23 cellular contexts compared by ENCODE assay signal in the genomic region with DNA sequence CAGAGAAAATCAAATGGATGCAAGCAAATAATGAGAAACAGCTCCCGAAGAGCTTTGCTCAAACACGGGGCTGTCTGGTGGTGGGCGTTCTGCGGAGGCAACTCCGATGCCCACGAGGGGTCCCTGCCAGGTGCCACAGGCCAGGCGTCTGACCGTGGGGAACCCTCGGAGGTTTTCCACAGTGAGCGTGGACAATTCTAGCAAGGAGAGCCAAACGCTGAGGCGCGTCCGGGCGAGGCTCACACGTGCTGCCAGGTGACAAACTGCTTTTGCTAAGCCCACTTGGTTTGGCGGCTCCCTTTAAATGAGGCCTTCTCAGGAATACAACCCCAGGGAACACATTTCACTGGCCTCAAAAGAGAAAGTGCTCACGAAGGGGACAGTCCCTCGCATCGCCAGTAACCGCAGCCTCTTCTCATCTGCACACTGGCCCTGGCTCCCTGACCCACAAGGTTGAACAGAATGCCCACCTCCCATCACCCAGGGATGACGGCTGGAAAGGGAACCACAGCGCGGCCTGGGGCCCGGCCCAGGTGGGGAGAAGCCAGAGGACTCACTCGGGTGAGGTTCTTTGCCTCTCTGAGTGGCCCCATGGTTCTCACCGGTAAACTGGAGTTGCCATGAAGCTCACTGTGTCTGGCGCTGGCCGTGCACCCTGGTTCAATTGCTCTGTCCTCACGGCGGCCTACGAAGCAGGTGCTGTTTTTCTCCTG.
DNase-seq lines count a peak whose midpoint lies in the region; ATAC-seq and TF ChIP-seq lines count a peak whose summit lies in the region.
"Had no signal": no experiment of that assay in that cellular context is flagged by ENCODE, and none has a peak within 500 bp of the region (broad histone marks: within the 10 kb centered on the region; RNA-seq: fewer than 3 reads in every experiment).

No MANE protein-coding gene starts in this region.

- peak overlapping the region; percentile 83 to 90 (median 86) for H3K27ac ChIP-seq in body of pancreas
- peak overlapping the region; percentile 58 for H3K27ac ChIP-seq in hepatocyte
- H3K27ac ChIP-seq: HL-60, SJCRH30 had no signal

- no peak overlapping the region for H3K4me3 ChIP-seq in body of pancreas
- H3K4me3 ChIP-seq in hepatocyte = no peak overlapping the region
- H3K4me3 ChIP-seq: SJCRH30 had no signal

- no peaks in the 10 kb centered on the region for H3K36me3 Mint-ChIP-seq in stimulated activated effector memory CD8-positive, alpha-beta T cell treated with anti-CD3 and anti-CD28 coated beads, Interleukin-12 subunit alpha, Interleukin-12 subunit beta, amount 100 ng/mL, for 72 hours
- H3K36me3 Mint-ChIP-seq: CD8-positive, alpha-beta T cell had no signal

- H3K4me3 Mint-ChIP-seq in stimulated activated effector memory CD8-positive, alpha-beta T cell treated with anti-CD3 and anti-CD28 coated beads, Interleukin-12 subunit alpha, Interleukin-12 subunit beta, amount 100 ng/mL, for 72 hours = no peak overlapping the region
- H3K4me3 Mint-ChIP-seq: CD8-positive, alpha-beta T cell had no signal

- H4K20me1 ChIP-seq in hepatocyte (ENCODE audit: insufficient read depth, poor library complexity, severe bottlenecking) = no peaks in the 10 kb centered on the region

- no peaks in the 10 kb centered on the region for H3K9me3 ChIP-seq in body of pancreas
- H3K9me3 ChIP-seq in hepatocyte (ENCODE audit: low read depth) = no peaks in the 10 kb centered on the region
- H3K9me3 ChIP-seq: SJCRH30 had no signal

- no peaks in the 10 kb centered on the region for H3K9me3 Mint-ChIP-seq in stimulated activated effector memory CD8-positive, alpha-beta T cell treated with anti-CD3 and anti-CD28 coated beads, Interleukin-12 subunit alpha, Interleukin-12 subunit beta, amount 100 ng/mL, for 72 hours
- H3K9me3 Mint-ChIP-seq: CD8-positive, alpha-beta T cell had no signal

- 89 to 93% methylated on average over 11 to 32 of the region's 32 CpGs for WGBS in body of pancreas, 2 donors
- WGBS in hepatocyte (ENCODE audit: low lambda C conversion rate, missing lambda C conversion rate) = 84% methylated on average over 32 of the region's 32 CpGs

- H3K27ac Mint-ChIP-seq in stimulated activated effector memory CD8-positive, alpha-beta T cell treated with anti-CD3 and anti-CD28 coated beads, Interleukin-12 subunit alpha, Interleukin-12 subunit beta, amount 100 ng/mL, for 72 hours = no peak overlapping the region
- H3K27ac Mint-ChIP-seq: CD8-positive, alpha-beta T cell had no signal

- TF ChIP-seq CTCF in body of pancreas (IDR thresholded peaks at IDR 0.05) (no peak), hepatocyte (IDR thresholded peaks at IDR 0.05; ENCODE audit: poor library complexity) (no peak)

- no peaks in the 10 kb centered on the region for H3K79me2 ChIP-seq in hepatocyte

- TF ChIP-seq POLR2A in body of pancreas (IDR thresholded peaks at IDR 0.05) = no peak

- ATAC-seq in body of pancreas = no peak
- peak; percentile 12 for ATAC-seq in stimulated activated effector memory CD8-positive, alpha-beta T cell treated with anti-CD3 and anti-CD28 coated beads, Interleukin-12 subunit alpha, Interleukin-12 subunit beta, amount 100 ng/mL, for 72 hours
- no peak for ATAC-seq in HG03097 (IDR thresholded peaks at IDR 0.05; ENCODE audit: low FRiP score, unreplicated experiment)
- ATAC-seq: CD8-positive, alpha-beta T cell had no signal

- H3K9me2 ChIP-seq in hepatocyte (replicated peaks; ENCODE audit: insufficient read depth) = no peaks in the 10 kb centered on the region

- DNase-seq in NCI-H748 (lab: John Stamatoyannopoulos, UW; ENCODE audit: unreplicated experiment) = peak; percentile 8
- no peak for DNase-seq in NCI-H748 treated with DMSO at 0.1 percent for 48 hours (lab: John Stamatoyannopoulos, UW)
- no peak for DNase-seq in body of pancreas
- DNase-seq in hepatocyte (ENCODE audit: low spot score) = no peak
- no peak for DNase-seq in stimulated activated effector memory CD8-positive, alpha-beta T cell treated with anti-CD3 and anti-CD28 coated beads, Interleukin-12 subunit alpha, Interleukin-12 subunit beta, amount 100 ng/mL, for 72 hours (ENCODE audit: low spot score in 2 of 2)
- no peak for DNase-seq in amygdala (lab: John Stamatoyannopoulos, UW)
- no peak for DNase-seq in NCI-H2171 (lab: John Stamatoyannopoulos, UW)
- DNase-seq: 8988T; AML-193; C1 segment of cervical spinal cord; CD8-positive, alpha-beta T cell; EL; GF-D8; KBM-7; NCI-H1105; NCI-H146; NCI-H2029; NCI-H345; NCI-H524; OCI-M1; SJCRH30 had no signal

- H3K4me1 Mint-ChIP-seq in stimulated activated effector memory CD8-positive, alpha-beta T cell treated with anti-CD3 and anti-CD28 coated beads, Interleukin-12 subunit alpha, Interleukin-12 subunit beta, amount 100 ng/mL, for 72 hours = no peaks in the 10 kb centered on the region

- intact Hi-C loops in body of pancreas (cut with DNase I) = no loop called here

- H2AFZ ChIP-seq in hepatocyte = no peak overlapping the region

- H3K4me2 ChIP-seq in hepatocyte = no peak overlapping the region

- H3K27me3 ChIP-seq in body of pancreas = no peaks in the 10 kb centered on the region
- H3K27me3 ChIP-seq in hepatocyte = no peaks in the 10 kb centered on the region
- H3K27me3 ChIP-seq: SJCRH30 had no signal

- no peaks in the 10 kb centered on the region for H3K36me3 ChIP-seq in body of pancreas (replicated peaks in 1 of 2; ENCODE audit: insufficient read depth in 1 of 2, low read depth in 2 of 2)
- no peaks in the 10 kb centered on the region for H3K36me3 ChIP-seq in hepatocyte (replicated peaks; ENCODE audit: insufficient read depth, low read depth)
- H3K36me3 ChIP-seq: SJCRH30 had no signal

- H3K4me1 ChIP-seq in body of pancreas (peaks cover 52% of the 10 kb centered on the region), hepatocyte (ENCODE audit: insufficient read depth) (peaks cover 19% of the 10 kb centered on the region)
